16 cellular contexts compared by ENCODE assay signal in genomic region chr12:113227169-113227568, GRCh38. TPM values are rescaled to one million over a fixed set of nuclear protein-coding genes. Genes with fewer than 3 reads are reported as not detected.
DNase-seq lines count a peak whose midpoint lies in the region; ATAC-seq and TF ChIP-seq lines count a peak whose summit lies in the region.
"Had no signal": no experiment of that assay in that cellular context is flagged by ENCODE, and none has a peak within 500 bp of the region (broad histone marks: within the 10 kb centered on the region; RNA-seq: fewer than 3 reads in every experiment).

No MANE protein-coding gene starts in this region.

- peaks cover 77% of the 10 kb centered on the region for H3K4me1 ChIP-seq in lower lobe of right lung
- H3K4me1 ChIP-seq in tibial artery = peaks cover 4 to 95% (median 80%) of the 10 kb centered on the region in 4 donors
- H3K4me1 ChIP-seq in smooth muscle cell (ENCODE audit: low read depth) = peaks cover 6% of the 10 kb centered on the region

- DNase-seq in activated naive CD4-positive, alpha-beta T cell treated with anti-CD3 and anti-CD28 coated beads, Interleukin-2, amount 50 U/mL, for 72 hours (ENCODE audit: low spot score in 2 of 2) = no peak
- no peak for DNase-seq in activated naive CD4-positive, alpha-beta T cell treated with anti-CD3 and anti-CD28 coated beads, Interleukin-2, amount 50 U/mL, for 16 hours
- DNase-seq in cerebellar cortex (ENCODE audit: low spot score) (peak; percentile 93), lower lobe of right lung (no peak), tibial artery (peak; percentile 69 to 91), smooth muscle cell (lab: John Stamatoyannopoulos, UW; ENCODE audit: unreplicated experiment) (no peak)
- no peak for DNase-seq in activated T-cell treated with anti-CD3 and anti-CD28 coated beads, Interleukin-2, amount 50 U/mL, for 1 hour
- DNase-seq: activated CD4-positive, CD25-positive, alpha-beta regulatory T cell treated with anti-CD3 and anti-CD28 coated beads, Interleukin-2, amount 50 U/mL, for 72 hours; activated T-cell treated with anti-CD3 and anti-CD28 coated beads, Interleukin-2, amount 50 U/mL, for 24 hours; DMS153; KBM-7; left lung; NCI-H1694 treated with DMSO at 0.1 percent for 48 hours; uterus had no signal

- H3F3A ChIP-seq in smooth muscle cell (ENCODE audit: low read depth) = peaks cover 18% of the 10 kb centered on the region

- H3K27me3 ChIP-seq in lower lobe of right lung (ENCODE audit: low read depth) = no peaks in the 10 kb centered on the region
- no peaks in the 10 kb centered on the region for H3K27me3 ChIP-seq in tibial artery
- H3K27me3 ChIP-seq in smooth muscle cell (ENCODE audit: low read depth) = no peaks in the 10 kb centered on the region
- H3K27me3 ChIP-seq: left lung, uterus had no signal

- no peaks in the 10 kb centered on the region for H3K9me3 ChIP-seq in lower lobe of right lung
- no peaks in the 10 kb centered on the region for H3K9me3 ChIP-seq in tibial artery
- H3K9me3 ChIP-seq in smooth muscle cell (replicated peaks; ENCODE audit: low read depth) = no peaks in the 10 kb centered on the region
- H3K9me3 ChIP-seq: left lung, uterus had no signal

- TF ChIP-seq CTCF in lower lobe of right lung (IDR thresholded peaks at IDR 0.05) (no peak), tibial artery (IDR thresholded peaks at IDR 0.05) (no peak), smooth muscle cell (IDR thresholded peaks at IDR 0.05; ENCODE audit: borderline replicate concordance, insufficient read depth, poor library complexity, severe bottlenecking) (no peak)

- WGBS in smooth muscle cell (ENCODE audit: low lambda C conversion rate) = 93% methylated on average over 8 of the region's 8 CpGs

- no peaks in the 10 kb centered on the region for H3K9me3 Mint-ChIP-seq in activated naive CD4-positive, alpha-beta T cell treated with anti-CD3 and anti-CD28 coated beads, Interleukin-2, amount 50 U/mL, for 72 hours
- H3K9me3 Mint-ChIP-seq: activated T-cell treated with anti-CD3 and anti-CD28 coated beads, Interleukin-2, amount 50 U/mL, for 24 hours had no signal

- peaks cover 5 to 35% of the 10 kb centered on the region in 2 donors for H3K36me3 Mint-ChIP-seq in activated naive CD4-positive, alpha-beta T cell treated with anti-CD3 and anti-CD28 coated beads, Interleukin-2, amount 50 U/mL, for 72 hours

- H2AFZ ChIP-seq in smooth muscle cell (ENCODE audit: low read depth) = no peak overlapping the region

- H3K27ac Mint-ChIP-seq in activated naive CD4-positive, alpha-beta T cell treated with anti-CD3 and anti-CD28 coated beads, Interleukin-2, amount 50 U/mL, for 72 hours = peak overlapping the region; percentile 12 to 94
- H3K27ac Mint-ChIP-seq: activated T-cell treated with anti-CD3 and anti-CD28 coated beads, Interleukin-2, amount 50 U/mL, for 24 hours had no signal

- H3K36me3 ChIP-seq in lower lobe of right lung = peaks cover 55% of the 10 kb centered on the region
- H3K36me3 ChIP-seq in tibial artery = peaks cover 20 to 44% (median 34%) of the 10 kb centered on the region in 3 donors
- no peaks in the 10 kb centered on the region for H3K36me3 ChIP-seq in smooth muscle cell (ENCODE audit: low read depth)
- H3K36me3 ChIP-seq: uterus had no signal

- H3K9ac ChIP-seq in smooth muscle cell (ENCODE audit: low read depth) = no peak overlapping the region

- no peak overlapping the region for H3K4me2 ChIP-seq in smooth muscle cell

- H3K27ac ChIP-seq in lower lobe of right lung (peak overlapping the region; percentile 27), tibial artery (peak overlapping the region; percentile 97), smooth muscle cell (ENCODE audit: low read depth) (no peak overlapping the region)

- intact Hi-C loops in lower lobe of right lung (cut with DNase I) = no loop called here
- intact Hi-C loops in tibial artery (cut with DNase I; ENCODE audit: low total_unique reads) = no loop called here

- no peaks in the 10 kb centered on the region for H3K79me2 ChIP-seq in smooth muscle cell (ENCODE audit: low read depth)

- no peak for ATAC-seq in activated naive CD4-positive, alpha-beta T cell treated with anti-CD3 and anti-CD28 coated beads, Interleukin-2, amount 50 U/mL, for 72 hours
- no peak for ATAC-seq in lower lobe of right lung
- ATAC-seq in GM21360 (IDR thresholded peaks at IDR 0.05; ENCODE audit: unreplicated experiment) = no peak
- ATAC-seq: left lung, SK-N-SH treated with all-trans-retinoic acid at 6 μM for 48 hours had no signal

- no peaks in the 10 kb centered on the region for H4K20me1 ChIP-seq in smooth muscle cell (ENCODE audit: low read depth)

- no peak overlapping the region for H3K4me3 ChIP-seq in lower lobe of right lung
- no peak overlapping the region for H3K4me3 ChIP-seq in tibial artery
- H3K4me3 ChIP-seq in smooth muscle cell = no peak overlapping the region
- H3K4me3 ChIP-seq: left lung, uterus had no signal

RNA-seq across cellular contexts. Expression of gene TPCN1, which starts 5.9 kb away (rescaled TPM):
- 100 to 1,000 TPM in 1 of 2 donors, 10 to 100 TPM in 1; 54.7 to 111 TPM for total RNA-seq in activated naive CD4-positive, alpha-beta T cell treated with anti-CD3 and anti-CD28 coated beads, Interleukin-2, amount 50 U/mL, for 72 hours
- total RNA-seq in lower lobe of right lung = 68.1 TPM
- total RNA-seq in smooth muscle cell = 12.1 and 12.9 TPM in 2 replicates
- 29.2 and 29.6 TPM in 2 replicates for polyA plus RNA-seq in smooth muscle cell

RNA-seq across cellular contexts. Expression of gene RITA1, which starts 41.6 kb away (rescaled TPM):
- total RNA-seq in activated naive CD4-positive, alpha-beta T cell treated with anti-CD3 and anti-CD28 coated beads, Interleukin-2, amount 50 U/mL, for 72 hours = 10 to 100 TPM; 15.8 to 26.3 TPM
- total RNA-seq in lower lobe of right lung = 14.2 TPM
- total RNA-seq in smooth muscle cell = 9.1 and 9.6 TPM in 2 replicates
- polyA plus RNA-seq in smooth muscle cell = 12.2 and 14.0 TPM in 2 replicates

RNA-seq across cellular contexts. Expression of gene DDX54, which starts 41.9 kb away (rescaled TPM):
- total RNA-seq in activated naive CD4-positive, alpha-beta T cell treated with anti-CD3 and anti-CD28 coated beads, Interleukin-2, amount 50 U/mL, for 72 hours = 10 to 100 TPM; 77.3 to 96.2 TPM
- total RNA-seq in lower lobe of right lung (54.9 TPM), smooth muscle cell (19.3 and 39.3 TPM in 2 replicates)
- 28.3 and 32.5 TPM in 2 replicates for polyA plus RNA-seq in smooth muscle cell

Comparison
In these comparisons a context has a peak if more than half of its experiments do, and no peak if none do; other contexts are left out.
1. DNase-seq: peak in cerebellar cortex (single experiment) and tibial artery (2 of 2); none in activated naive CD4-positive, alpha-beta T cell treated with anti-CD3 and anti-CD28 coated beads, Interleukin-2, amount 50 U/mL, for 72 hours (0 of 2), activated naive CD4-positive, alpha-beta T cell treated with anti-CD3 and anti-CD28 coated beads, Interleukin-2, amount 50 U/mL, for 16 hours (single experiment), lower lobe of right lung (single experiment), activated T-cell treated with anti-CD3 and anti-CD28 coated beads, Interleukin-2, amount 50 U/mL, for 1 hour (single experiment) and smooth muscle cell (single experiment).